In genomic region chr7:4610768-4611467, GRCh38 we compare ENCODE assay signal across 1 cellular context.
TF ChIP-seq lines count a peak whose summit lies in the region.

No MANE protein-coding gene starts in this region.

TF ChIP-seq in K562, 482 proteins besides CTCF, POLR2A, EP300 and RAD21 (continued from another document and continues in another):
- TF ChIP-seq VEZF1 (CRISPR knock-in tag; IDR thresholded peaks at IDR 0.05) = no peak
- no peak for TF ChIP-seq CHD7 (IDR thresholded peaks at IDR 0.05; ENCODE audit: low read depth, low read length)
- no peak for TF ChIP-seq KAT2B (IDR thresholded peaks at IDR 0.05; ENCODE audit: low read depth, low read length)
- TF ChIP-seq ZNF280B (CRISPR knock-in tag; IDR thresholded peaks at IDR 0.05) = no peak
- TF ChIP-seq FOXP1 (CRISPR knock-in tag; IDR thresholded peaks at IDR 0.05) = no peak
- no peak for TF ChIP-seq HSF4 (CRISPR knock-in tag; IDR thresholded peaks at IDR 0.05; ENCODE audit: borderline replicate concordance)
- no peak for TF ChIP-seq MTA2 (IDR thresholded peaks at IDR 0.05; ENCODE audit: low read depth)
- no peak for TF ChIP-seq SUPT5H (IDR thresholded peaks at IDR 0.05)
- no peak for TF ChIP-seq ZBTB1 (CRISPR knock-in tag; IDR thresholded peaks at IDR 0.05; ENCODE audit: borderline replicate concordance, low read depth)
- no peak for TF ChIP-seq XRCC3 (IDR thresholded peaks at IDR 0.05)
- TF ChIP-seq SREBF1 (IDR thresholded peaks at IDR 0.05; ENCODE audit: borderline replicate concordance, low read depth, low read length) = no peak
- no peak for TF ChIP-seq MNT (conservative IDR thresholded peaks at IDR 0.05)
- no peak for TF ChIP-seq SNAPC5 (CRISPR knock-in tag; IDR thresholded peaks at IDR 0.05)
- TF ChIP-seq PRDM10 (IDR thresholded peaks at IDR 0.05; ENCODE audit: partially characterized antibody) = no peak
- TF ChIP-seq ARID2 (IDR thresholded peaks at IDR 0.05) = peak; percentile 79
- TF ChIP-seq EZH2 (IDR thresholded peaks at IDR 0.05; ENCODE audit: borderline replicate concordance, low read depth, low read length) = no peak
- TF ChIP-seq PHF21A (IDR thresholded peaks at IDR 0.05; ENCODE audit: borderline replicate concordance, low read depth) = no peak
- TF ChIP-seq ZBTB26 (CRISPR knock-in tag; IDR thresholded peaks at IDR 0.05) = no peak
- TF ChIP-seq SMARCA5 (IDR thresholded peaks at IDR 0.05) = no peak
- TF ChIP-seq CREB3 (tag; conservative IDR thresholded peaks at IDR 0.05; ENCODE audit: low read depth) = no peak
- no peak for TF ChIP-seq NFYB (IDR thresholded peaks at IDR 0.05; ENCODE audit: extremely low read depth, insufficient read length)
- TF ChIP-seq NFRKB (IDR thresholded peaks at IDR 0.05; ENCODE audit: low read depth) = no peak
- TF ChIP-seq HNRNPH1 (optimal IDR thresholded peaks at IDR 0.05; ENCODE audit: low read depth, low read length) = no peak
- no peak for TF ChIP-seq MECOM (CRISPR knock-in tag; IDR thresholded peaks at IDR 0.05)
- no peak for TF ChIP-seq CBFB (CRISPR knock-in tag; IDR thresholded peaks at IDR 0.05)
- TF ChIP-seq MCM7 (IDR thresholded peaks at IDR 0.05) = no peak
- no peak for TF ChIP-seq IFI16 (CRISPR knock-in tag; IDR thresholded peaks at IDR 0.05)
- TF ChIP-seq HCFC1 (IDR thresholded peaks at IDR 0.05; ENCODE audit: low read depth, low read length) = 0 out of 2 replicates have a peak, but pooled peaks have one; percentile 25
- TF ChIP-seq RBFOX2 (IDR thresholded peaks at IDR 0.05; ENCODE audit: low read depth, low read length) = no peak
- no peak for TF ChIP-seq ZNF212 (CRISPR knock-in tag; IDR thresholded peaks at IDR 0.05)
- TF ChIP-seq ATF3 (IDR thresholded peaks at IDR 0.05) = no peak
- TF ChIP-seq ATF3 (CRISPR knock-in tag; conservative IDR thresholded peaks at IDR 0.05) = no peak
